ENCODE assay signal across 9 cellular contexts in genomic region chr11:120622189-120622912, GRCh38.
A peak's percentile ranks its signal among the peaks of the same experiment; 100 is the strongest.
DNase-seq lines count a peak whose midpoint lies in the region; ATAC-seq and TF ChIP-seq lines count a peak whose summit lies in the region.
"Had no signal": no experiment of that assay in that cellular context is flagged by ENCODE, and none has a peak within 500 bp of the region (broad histone marks: within the 10 kb centered on the region; RNA-seq: fewer than 3 reads in every experiment).

No MANE protein-coding gene starts in this region.

- no peak overlapping the region for H3K27ac ChIP-seq in OCI-LY3 (ENCODE audit: low read length)

- no peaks in the 10 kb centered on the region for H3K27me3 ChIP-seq in OCI-LY3 (ENCODE audit: low read depth, low read length)

- H3K79me2 ChIP-seq in OCI-LY3 (ENCODE audit: low read length): no peaks in the 10 kb centered on the region

- H3K4me3 ChIP-seq in OCI-LY3 (ENCODE audit: low read length): no peak overlapping the region

- H3K4me2 ChIP-seq in OCI-LY3 (ENCODE audit: low read length): no peak overlapping the region

- peak; percentile 48 for TF ChIP-seq CTCF in OCI-LY3 (IDR thresholded peaks at IDR 0.05; ENCODE audit: low read depth, low read length)

- no peaks in the 10 kb centered on the region for H4K20me1 ChIP-seq in OCI-LY3 (ENCODE audit: insufficient read depth, low read length)

- H2AFZ ChIP-seq in OCI-LY3 (ENCODE audit: low read depth, low read length): no peak overlapping the region

- H3K9me3 ChIP-seq in OCI-LY3 (ENCODE audit: insufficient read depth, low read length): no peaks in the 10 kb centered on the region

- ATAC-seq in GM21723 (IDR thresholded peaks at IDR 0.05; ENCODE audit: unreplicated experiment) (peak; percentile 52), left cardiac atrium (peak; percentile 35 to 84), HG03378 (IDR thresholded peaks at IDR 0.05; ENCODE audit: unreplicated experiment) (no peak), HG03280 (IDR thresholded peaks at IDR 0.05; ENCODE audit: unreplicated experiment) (no peak)

- intact Hi-C loops in left cardiac atrium (cut with DNase I): no loop called here

- DNase-seq in DMS53 treated with DMSO at 0.1 percent for 48 hours (lab: John Stamatoyannopoulos, UW; ENCODE audit: unreplicated experiment) (peak; percentile 19), left cardiac atrium (no peak), AG08395 (ENCODE audit: low spot score) (no peak), Ammon's horn (ENCODE audit: low spot score) (no peak)
- DNase-seq: kidney had no signal

- H3K36me3 ChIP-seq in OCI-LY3 (replicated peaks; ENCODE audit: low read depth, low read length): no peaks in the 10 kb centered on the region

- H3K4me1 ChIP-seq in OCI-LY3 (ENCODE audit: low read length): peaks cover 3% of the 10 kb centered on the region; the same call in 1 of the 2 replicates

- H3K9ac ChIP-seq in OCI-LY3 (ENCODE audit: low read length): no peak overlapping the region

Comparison
In these comparisons a context has a peak if more than half of its experiments do, and no peak if none do; other contexts are left out.
1. ATAC-seq: peak in GM21723 (single experiment) and left cardiac atrium (2 of 2); none in HG03378 (single experiment) and HG03280 (single experiment).